Comparison of ENCODE assay signal across 10 cellular contexts in genomic region chr20:38987777-38988176, GRCh38. TPM values are rescaled to one million over a fixed set of nuclear protein-coding genes. Genes with fewer than 3 reads are reported as not detected.
A peak's percentile ranks its signal among the peaks of the same experiment; 100 is the strongest.
DNase-seq lines count a peak whose midpoint lies in the region; ATAC-seq, FAIRE-seq and TF ChIP-seq lines count a peak whose summit lies in the region.
"Had no signal": no experiment of that assay in that cellular context is flagged by ENCODE, and none has a peak within 500 bp of the region (broad histone marks: within the 10 kb centered on the region; RNA-seq: fewer than 3 reads in every experiment).

No MANE protein-coding gene starts in this region.

- DNase-seq in GM12891 (ENCODE audit: insufficient read length, low spot score) (peak; percentile 22), WTC11 (ENCODE audit: low spot score) (no peak), chondrocyte (ENCODE audit: low spot score) (no peak), GOT3 (lab: John Stamatoyannopoulos, UW) (no peak), occipital lobe (lab: John Stamatoyannopoulos, UW) (no peak), nephron progenitor cell (no peak)
- DNase-seq: CD4-positive, alpha-beta memory T cell; psoas muscle had no signal

- H3K27me3 Mint-ChIP-seq in WTC11 (ENCODE audit: low read depth) (no peaks in the 10 kb centered on the region), chondrocyte (ENCODE audit: low read depth) (no peaks in the 10 kb centered on the region), nephron progenitor cell (ENCODE audit: low read depth, poor library complexity) (no peaks in the 10 kb centered on the region)
- H3K27me3 Mint-ChIP-seq: CD4-positive, alpha-beta memory T cell had no signal

- CTCF ChIA-PET in WTC11 (lab: Charles Lee), result interaction anchor here (1.1 to 1.7 kb wide), 2 partner anchors 10 to 262 kb away, joined by 3 read pairs; no protein-coding TSS in a partner anchor

- peak; percentile 89 for FAIRE-seq in GM12891 (lab: Jason Lieb, UNC)

- TF ChIP-seq CTCF in WTC11 (IDR thresholded peaks at IDR 0.05), result no peak
- no peak for TF ChIP-seq CTCF in chondrocyte (IDR thresholded peaks at IDR 0.05)
- no peak for TF ChIP-seq CTCF in nephron progenitor cell (IDR thresholded peaks at IDR 0.05)

- H3K27ac Mint-ChIP-seq in WTC11 (peak overlapping the region; percentile 87), chondrocyte (ENCODE audit: unreplicated experiment) (no peak overlapping the region), nephron progenitor cell (no peak overlapping the region)

- ATAC-seq in GM19372 (IDR thresholded peaks at IDR 0.05; ENCODE audit: low read depth, unreplicated experiment), result peak; percentile 78
- peak; percentile 75 for ATAC-seq in HG02885 (IDR thresholded peaks at IDR 0.05; ENCODE audit: poor library complexity, unreplicated experiment)
- ATAC-seq in WTC11, result no peak
- ATAC-seq: psoas muscle had no signal

- H3K36me3 Mint-ChIP-seq in WTC11, result peaks cover 34% of the 10 kb centered on the region
- peaks cover 11% of the 10 kb centered on the region for H3K36me3 Mint-ChIP-seq in chondrocyte (ENCODE audit: low read depth)
- peaks cover 42% of the 10 kb centered on the region for H3K36me3 Mint-ChIP-seq in nephron progenitor cell (ENCODE audit: low read depth)

- H3K4me3 Mint-ChIP-seq in WTC11 (no peak overlapping the region), chondrocyte (ENCODE audit: unreplicated experiment) (no peak overlapping the region), nephron progenitor cell (no peak overlapping the region)
- H3K4me3 Mint-ChIP-seq: CD4-positive, alpha-beta memory T cell had no signal

- TF ChIP-seq POLR2A in GM12891 (IDR thresholded peaks at IDR 0.05; ENCODE audit: low read depth, low read length), result no peak

- H3K9me3 Mint-ChIP-seq in WTC11, result no peaks in the 10 kb centered on the region
- no peaks in the 10 kb centered on the region for H3K9me3 Mint-ChIP-seq in chondrocyte (ENCODE audit: low read depth)
- H3K9me3 Mint-ChIP-seq in nephron progenitor cell, result no peaks in the 10 kb centered on the region
- H3K9me3 Mint-ChIP-seq: CD4-positive, alpha-beta memory T cell had no signal

- H3K4me1 Mint-ChIP-seq in WTC11 (peaks cover 17% of the 10 kb centered on the region), chondrocyte (ENCODE audit: low read depth) (peaks cover 18% of the 10 kb centered on the region), nephron progenitor cell (no peaks in the 10 kb centered on the region)

- POLR2A ChIA-PET in WTC11 (lab: Charles Lee), result interaction anchor here (1.2 kb wide), 1 partner anchor 26 kb away, joined by 3 read pairs; the partner anchor contains the start of gene DHX35

TF ChIP-seq in GM12891, 5 proteins besides CTCF, POLR2A, EP300 and RAD21:
- TF ChIP-seq POLR2AphosphoS5 (IDR thresholded peaks at IDR 0.05; ENCODE audit: low read depth, low read length) (no peak), POU2F2 (IDR thresholded peaks at IDR 0.05; ENCODE audit: low read depth, low read length) (peak; percentile 91; the same call in 1 of the 2 replicates)
TF ChIP-seq in GM12891: peak in this region for 1.

TF ChIP-seq in WTC11, 78 proteins besides CTCF, POLR2A, EP300 and RAD21 (continues in another document):
- TF ChIP-seq FOXK1 (CRISPR knock-in tag; IDR thresholded peaks at IDR 0.05) (no peak), PRDM15 (CRISPR knock-in tag; IDR thresholded peaks at IDR 0.05) (no peak), ZNF671 (CRISPR knock-in tag; IDR thresholded peaks at IDR 0.05) (no peak), ZNF232 (CRISPR knock-in tag; IDR thresholded peaks at IDR 0.05) (no peak), RORB (CRISPR knock-in tag; IDR thresholded peaks at IDR 0.05) (no peak), ZNF512 (CRISPR knock-in tag; IDR thresholded peaks at IDR 0.05; ENCODE audit: borderline replicate concordance) (no peak), ZNF396 (CRISPR knock-in tag; IDR thresholded peaks at IDR 0.05; ENCODE audit: borderline replicate concordance) (no peak), ETV6 (CRISPR knock-in tag; IDR thresholded peaks at IDR 0.05) (no peak), ZBTB21 (CRISPR knock-in tag; IDR thresholded peaks at IDR 0.05; ENCODE audit: borderline replicate concordance) (no peak), JUN (CRISPR knock-in tag; IDR thresholded peaks at IDR 0.05) (no peak), ELF4 (CRISPR knock-in tag; IDR thresholded peaks at IDR 0.05; ENCODE audit: low read depth) (no peak), KAT7 (CRISPR knock-in tag; IDR thresholded peaks at IDR 0.05; ENCODE audit: borderline replicate concordance) (no peak), SMAD4 (CRISPR knock-in tag; IDR thresholded peaks at IDR 0.05) (no peak), IRF1 (CRISPR knock-in tag; IDR thresholded peaks at IDR 0.05) (no peak), ZNF281 (CRISPR knock-in tag; IDR thresholded peaks at IDR 0.05) (no peak)

RNA-seq across cellular contexts. Expression of gene DHX35, which starts 25.6 kb away (rescaled TPM):
- 9.4 TPM for polyA plus RNA-seq in GM12891 (2012; ENCODE audit: low read depth, missing spikeins)
- 17.8 to 20.4 TPM (median 18.7 TPM) in 3 replicates for total RNA-seq in WTC11 (2021)
- total RNA-seq in chondrocyte, result 7.0 to 8.4 TPM (median 7.8 TPM) in 3 replicates
- total RNA-seq in occipital lobe, result 12.6 TPM
